15 cellular contexts compared by ENCODE assay signal in the genomic region with DNA sequence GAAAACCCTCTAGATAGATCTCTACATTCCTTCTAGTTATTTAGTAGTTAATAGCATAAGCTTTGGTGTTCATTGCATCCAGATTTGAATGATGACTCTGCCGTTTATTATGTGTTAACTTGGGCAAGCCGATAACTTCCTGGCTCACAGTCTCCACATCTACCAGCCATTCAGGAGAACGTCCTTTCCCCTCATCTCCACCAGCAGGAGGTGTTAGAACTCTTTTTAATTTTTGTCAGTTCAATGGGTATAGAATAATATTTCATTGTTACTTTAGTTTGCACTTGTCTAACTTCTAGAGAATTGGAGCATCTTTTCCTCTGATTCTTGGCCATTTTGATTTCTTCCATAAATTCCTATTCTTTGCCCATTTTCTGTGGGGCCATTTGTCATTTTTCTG. TPM values are rescaled to one million over a fixed set of nuclear protein-coding genes. Genes with fewer than 3 reads are reported as not detected.
A peak's percentile ranks its signal among the peaks of the same experiment; 100 is the strongest.
DNase-seq lines count a peak whose midpoint lies in the region; ATAC-seq and TF ChIP-seq lines count a peak whose summit lies in the region.
"Had no signal": no experiment of that assay in that cellular context is flagged by ENCODE, and none has a peak within 500 bp of the region (broad histone marks: within the 10 kb centered on the region; RNA-seq: fewer than 3 reads in every experiment).

No MANE protein-coding gene starts in this region.

- POLR2A ChIA-PET in HEK293T (lab: Yijun Ruan, JAX), result no interaction called here

- CTCF ChIA-PET in HEK293T (lab: Yijun Ruan, JAX), result no interaction called here

- peaks cover 4 to 6% (median 5%) of the 10 kb centered on the region in 3 donors for H3K27me3 Mint-ChIP-seq in immature natural killer cell (ENCODE audit: low read depth in 3 of 3)

- peak; percentile 11 for DNase-seq in ACHN
- DNase-seq in GM12864 (ENCODE audit: low read depth), result no peak
- DNase-seq in immature natural killer cell, result peak; percentile 17 to 36 (median 22)
- no peak for DNase-seq in ureter (ENCODE audit: low spot score)
- DNase-seq in HEK293T (ENCODE audit: extremely low spot score), result no peak
- DNase-seq: activated naive CD8-positive, alpha-beta T cell treated with anti-CD3 and anti-CD28 coated beads for 36 hours; hypothalamus; midbrain; NK-92 treated with Interleukin-12 subunit alpha and Interleukin-12 subunit beta, amount 100 ng/mL, for 24 hours had no signal

- TF ChIP-seq CTCF in GM12864 (IDR thresholded peaks at IDR 0.05; ENCODE audit: low read depth, low read length, missing control alignments) (peak; percentile 34), VCaP (conservative IDR thresholded peaks at IDR 0.05) (peak; percentile 28)

- H3K4me3 Mint-ChIP-seq in immature natural killer cell, result no peak overlapping the region
- H3K4me3 Mint-ChIP-seq: activated naive CD8-positive, alpha-beta T cell treated with anti-CD3 and anti-CD28 coated beads for 36 hours; CD4-positive, alpha-beta memory T cell; T-helper 1 cell treated with Interleukin-12 subunit alpha and Interleukin-12 subunit beta and Interleukin-4 antibody, amounts not matched to agents 30 μg/mL and 1 μg/mL, for 36 hours had no signal

- H3K27ac ChIP-seq in VCaP, result no peak overlapping the region
- H3K27ac ChIP-seq: vagina had no signal

- no peak overlapping the region for H3K27ac Mint-ChIP-seq in immature natural killer cell
- H3K27ac Mint-ChIP-seq: activated naive CD8-positive, alpha-beta T cell treated with anti-CD3 and anti-CD28 coated beads for 36 hours; CD4-positive, alpha-beta memory T cell; T-helper 1 cell treated with Interleukin-12 subunit alpha and Interleukin-12 subunit beta and Interleukin-4 antibody, amounts not matched to agents 30 μg/mL and 1 μg/mL, for 36 hours had no signal

- no peak overlapping the region for H3K4me3 ChIP-seq in GM12864 (ENCODE audit: low read depth, low read length)
- H3K4me3 ChIP-seq: vagina had no signal

- no peaks in the 10 kb centered on the region for H3K36me3 Mint-ChIP-seq in immature natural killer cell
- H3K36me3 Mint-ChIP-seq: activated naive CD8-positive, alpha-beta T cell treated with anti-CD3 and anti-CD28 coated beads for 36 hours; CD4-positive, alpha-beta memory T cell had no signal

- no peaks in the 10 kb centered on the region for H3K4me1 Mint-ChIP-seq in immature natural killer cell
- H3K4me1 Mint-ChIP-seq: activated naive CD8-positive, alpha-beta T cell treated with anti-CD3 and anti-CD28 coated beads for 36 hours; CD4-positive, alpha-beta memory T cell had no signal

- no peak for ATAC-seq in HG03108 (IDR thresholded peaks at IDR 0.05; ENCODE audit: unreplicated experiment)
- ATAC-seq in GM18519 (IDR thresholded peaks at IDR 0.05; ENCODE audit: low FRiP score, unreplicated experiment), result no peak

- H3K9me3 Mint-ChIP-seq in immature natural killer cell, result no peaks in the 10 kb centered on the region
- H3K9me3 Mint-ChIP-seq: activated naive CD8-positive, alpha-beta T cell treated with anti-CD3 and anti-CD28 coated beads for 36 hours; CD4-positive, alpha-beta memory T cell; T-helper 1 cell treated with Interleukin-12 subunit alpha and Interleukin-12 subunit beta and Interleukin-4 antibody, amounts not matched to agents 30 μg/mL and 1 μg/mL, for 36 hours had no signal

- in situ Hi-C loops in ACHN (cut with HindIII; ENCODE audit: low pct_ligation_motif_present, low pct_unique_long_range_greater_than_20kb, low sequenced_read_pairs), result no loop called here

TF ChIP-seq in HEK293T, 16 proteins besides CTCF, POLR2A, EP300 and RAD21:
- no peak for TF ChIP-seq FOXM1 (IDR thresholded peaks at IDR 0.05; ENCODE audit: borderline replicate concordance)

RNA-seq across cellular contexts. Expression of a gene that starts 30.0 kb away (rescaled TPM):
- polyA plus RNA-seq in immature natural killer cell, result not detected
- 43.7 TPM for total RNA-seq in ureter
- total RNA-seq: activated naive CD8-positive, alpha-beta T cell treated with anti-CD3 and anti-CD28 coated beads for 36 hours; CD4-positive, alpha-beta memory T cell had no signal
- polyA plus RNA-seq: CD4-positive, alpha-beta memory T cell had no signal

Comparison
In these comparisons a context has a peak if more than half of its experiments do, and no peak if none do; other contexts are left out.
1. DNase-seq: peak in ACHN (single experiment) and immature natural killer cell (3 of 3); none in GM12864 (single experiment), ureter (single experiment) and HEK293T (single experiment).